In the genomic region with DNA sequence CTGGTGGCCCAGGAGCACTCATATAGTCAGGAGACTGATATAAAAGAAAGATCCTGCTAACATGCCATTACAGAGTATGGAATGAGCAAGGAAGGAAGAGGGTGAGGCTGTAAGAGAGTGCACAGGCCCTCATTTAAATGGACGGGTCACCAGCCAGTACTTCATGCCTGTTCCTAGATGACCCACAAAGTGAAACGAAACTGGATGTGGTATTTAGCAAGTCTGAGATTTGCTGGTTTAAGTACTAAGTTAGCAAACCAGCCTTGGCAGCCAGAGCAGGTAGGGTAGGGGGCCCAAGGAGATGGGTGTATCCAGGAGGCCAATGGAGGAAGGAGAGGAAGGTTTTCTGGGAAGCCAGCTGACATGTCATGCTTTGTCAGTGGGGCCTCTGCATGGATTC, we compare ENCODE assay signal across 9 cellular contexts. TPM values are rescaled to one million over a fixed set of nuclear protein-coding genes. Genes with fewer than 3 reads are reported as not detected.
DNase-seq lines count a peak whose midpoint lies in the region; ATAC-seq and TF ChIP-seq lines count a peak whose summit lies in the region.
"Had no signal": no experiment of that assay in that cellular context is flagged by ENCODE, and none has a peak within 500 bp of the region (broad histone marks: within the 10 kb centered on the region; RNA-seq: fewer than 3 reads in every experiment).

No MANE protein-coding gene starts in this region.

- no peak overlapping the region for H3K4me3 Mint-ChIP-seq in type B pancreatic cell

- H3K9me3 Mint-ChIP-seq in type B pancreatic cell = no peaks in the 10 kb centered on the region

- H3K36me3 ChIP-seq in esophagus muscularis mucosa (peaks cover 0 to 9% (median 0%) of the 10 kb centered on the region in 4 donors), vagina (no peaks in the 10 kb centered on the region)

- no peaks in the 10 kb centered on the region for H3K27me3 ChIP-seq in esophagus muscularis mucosa
- H3K27me3 ChIP-seq in vagina = no peaks in the 10 kb centered on the region

- H3K27me3 Mint-ChIP-seq in type B pancreatic cell = peaks cover 12% of the 10 kb centered on the region

- TF ChIP-seq EP300 in esophagus muscularis mucosa (IDR thresholded peaks at IDR 0.05) = no peak

- H3K27ac ChIP-seq in esophagus muscularis mucosa (replicated peaks in 1 of 4) (no peak overlapping the region), vagina (no peak overlapping the region)

- TF ChIP-seq POLR2A in esophagus muscularis mucosa (IDR thresholded peaks at IDR 0.05; ENCODE audit: low read depth) = no peak
- TF ChIP-seq POLR2A in vagina (IDR thresholded peaks at IDR 0.05) = no peak

- H3K4me3 ChIP-seq in esophagus muscularis mucosa (no peak overlapping the region), vagina (no peak overlapping the region)

- no peaks in the 10 kb centered on the region for H3K36me3 Mint-ChIP-seq in type B pancreatic cell

- no peaks in the 10 kb centered on the region for H3K9me3 ChIP-seq in esophagus muscularis mucosa
- H3K9me3 ChIP-seq in vagina = no peaks in the 10 kb centered on the region

- ATAC-seq in GM18508 (IDR thresholded peaks at IDR 0.05; ENCODE audit: insufficient read depth, unreplicated experiment) (peak; percentile 45), GM21717 (IDR thresholded peaks at IDR 0.05; ENCODE audit: unreplicated experiment) (peak; percentile 34), GM18858 (IDR thresholded peaks at IDR 0.05; ENCODE audit: unreplicated experiment) (no peak)

- DNase-seq in M059J (ENCODE audit: low read depth) (peak; percentile 47), esophagus muscularis mucosa (ENCODE audit: extremely low spot score) (peak; percentile 37), D341Med (ENCODE audit: low spot score) (no peak), vagina (ENCODE audit: extremely low spot score in 2 of 2) (no peak), type B pancreatic cell (ENCODE audit: extremely low spot score, unreplicated experiment) (no peak)
- DNase-seq: GDM1 had no signal

- peaks cover 10% of the 10 kb centered on the region for H3K4me1 Mint-ChIP-seq in type B pancreatic cell (ENCODE audit: unreplicated experiment)

- no peak overlapping the region for H3K27ac Mint-ChIP-seq in type B pancreatic cell

- TF ChIP-seq CTCF in esophagus muscularis mucosa (IDR thresholded peaks at IDR 0.05) (no peak), vagina (IDR thresholded peaks at IDR 0.05) (no peak), type B pancreatic cell (conservative IDR thresholded peaks at IDR 0.05) (no peak)

- intact Hi-C loops in esophagus muscularis mucosa (cut with DNase I) (no loop called here), vagina (cut with DNase I) (loop anchor here (10.0 kb wide), 1 partner anchor 701 kb away; the partner anchor contains the start of gene TBX18)

- 88% methylated on average over 2 of the region's 2 CpGs for WGBS in esophagus muscularis mucosa

- H3K4me1 ChIP-seq in esophagus muscularis mucosa (peaks cover 13 to 37% (median 26%) of the 10 kb centered on the region in 4 donors), vagina (peaks cover 44% of the 10 kb centered on the region)

RNA-seq across cellular contexts. Expression of gene NT5E, which starts 15.9 kb away (rescaled TPM):
- total RNA-seq in M059J (2014; rRNA removed; shearing (Covaris generic)) = 171 and 207 TPM in 2 replicates
- total RNA-seq in esophagus muscularis mucosa = 10 to 100 TPM; 10.4 to 29.7 (median 18.9) TPM
- total RNA-seq in vagina = 87.2 TPM
- total RNA-seq in type B pancreatic cell (ENCODE audit: low replicate concordance) = 6.6 and 11.6 TPM in 2 replicates

Comparison
In these comparisons a context has a peak if more than half of its experiments do, and no peak if none do; other contexts are left out.
1. DNase-seq: peak in M059J (single experiment) and esophagus muscularis mucosa (single experiment); none in D341Med (single experiment), vagina (0 of 2) and type B pancreatic cell (single experiment).